In genomic region chr11:10272132-10272531, GRCh38 we compare ENCODE assay signal across 1 cellular context.
TF ChIP-seq lines count a peak whose summit lies in the region.

No MANE protein-coding gene starts in this region.

TF ChIP-seq in SK-N-SH, 30 proteins besides CTCF, POLR2A, EP300 and RAD21 (continued from another document):
- no peak for TF ChIP-seq REST (IDR thresholded peaks at IDR 0.05; ENCODE audit: low read depth, low read length)
- no peak for TF ChIP-seq EZH2phosphoT487 (IDR thresholded peaks at IDR 0.05; ENCODE audit: borderline replicate concordance, low read depth)
- no peak for TF ChIP-seq YY1 (IDR thresholded peaks at IDR 0.05; ENCODE audit: low read depth)
